ENCODE assay signal across 1 cellular context in genomic region chr14:71011479-71011878, GRCh38.
TF ChIP-seq lines count a peak whose summit lies in the region.

No MANE protein-coding gene starts in this region.

TF ChIP-seq in endothelial cell of umbilical vein, 7 proteins besides CTCF, POLR2A, EP300 and RAD21 (continued from another document):
- TF ChIP-seq JUN (IDR thresholded peaks at IDR 0.05; ENCODE audit: borderline replicate concordance, insufficient read depth, insufficient read length, low read depth) = no peak
